In the genomic region with DNA sequence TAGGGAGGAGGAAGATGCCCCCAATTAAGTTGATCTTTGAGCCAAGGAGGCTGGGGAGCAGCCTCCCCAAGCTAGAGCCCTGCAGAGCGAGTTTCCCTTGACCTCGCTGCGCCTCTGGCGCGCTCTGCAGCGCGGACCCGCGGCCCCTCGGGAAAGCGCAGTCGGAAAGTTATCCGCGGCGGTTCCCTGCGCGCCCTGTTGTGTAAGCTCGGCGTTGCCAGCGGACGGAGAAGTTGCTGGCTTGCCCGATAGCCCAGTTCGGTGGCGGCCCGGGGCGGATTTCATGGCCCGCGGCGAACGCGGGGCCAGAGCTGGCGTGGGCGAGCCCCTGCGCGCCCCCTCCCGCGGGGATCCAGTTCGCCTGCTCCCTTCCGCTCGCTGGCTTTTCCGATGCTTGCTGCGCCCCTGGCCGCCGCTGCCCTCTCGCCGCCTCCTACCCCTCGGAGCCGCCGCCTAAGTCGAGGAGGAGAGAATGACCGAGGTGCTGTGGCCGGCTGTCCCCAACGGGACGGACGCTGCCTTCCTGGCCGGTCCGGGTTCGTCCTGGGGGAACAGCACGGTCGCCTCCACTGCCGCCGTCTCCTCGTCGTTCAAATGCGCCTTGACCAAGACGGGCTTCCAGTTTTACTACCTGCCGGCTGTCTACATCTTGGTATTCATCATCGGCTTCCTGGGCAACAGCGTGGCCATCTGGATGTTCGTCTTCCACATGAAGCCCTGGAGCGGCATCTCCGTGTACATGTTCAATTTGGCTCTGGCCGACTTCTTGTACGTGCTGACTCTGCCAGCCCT, we compare ENCODE assay signal across 2 cellular contexts.
TF ChIP-seq lines count a peak whose summit lies in the region.

No MANE protein-coding gene starts in this region.

TF ChIP-seq in liver, 16 proteins besides CTCF, POLR2A, EP300 and RAD21:
- TF ChIP-seq HNF4G (IDR thresholded peaks at IDR 0.05) (no peak), RXRA (IDR thresholded peaks at IDR 0.05) (no peak), SP1 (IDR thresholded peaks at IDR 0.05) (no peak), JUND (IDR thresholded peaks at IDR 0.05) (no peak), GABPA (IDR thresholded peaks at IDR 0.05 in 1 of 2, conservative IDR thresholded peaks at IDR 0.05 in 1 of 2) (no peak), NR2F2 (IDR thresholded peaks at IDR 0.05) (no peak), FOXA2 (IDR thresholded peaks at IDR 0.05) (no peak), FOXA1 (IDR thresholded peaks at IDR 0.05) (no peak), HNF4A (conservative IDR thresholded peaks at IDR 0.05) (no peak), TAF1 (conservative IDR thresholded peaks at IDR 0.05) (no peak), EGR1 (IDR thresholded peaks at IDR 0.05; ENCODE audit: low read depth in 2 of 2) (no peak), YY1 (IDR thresholded peaks at IDR 0.05) (no peak)
- TF ChIP-seq, protein P1, sequence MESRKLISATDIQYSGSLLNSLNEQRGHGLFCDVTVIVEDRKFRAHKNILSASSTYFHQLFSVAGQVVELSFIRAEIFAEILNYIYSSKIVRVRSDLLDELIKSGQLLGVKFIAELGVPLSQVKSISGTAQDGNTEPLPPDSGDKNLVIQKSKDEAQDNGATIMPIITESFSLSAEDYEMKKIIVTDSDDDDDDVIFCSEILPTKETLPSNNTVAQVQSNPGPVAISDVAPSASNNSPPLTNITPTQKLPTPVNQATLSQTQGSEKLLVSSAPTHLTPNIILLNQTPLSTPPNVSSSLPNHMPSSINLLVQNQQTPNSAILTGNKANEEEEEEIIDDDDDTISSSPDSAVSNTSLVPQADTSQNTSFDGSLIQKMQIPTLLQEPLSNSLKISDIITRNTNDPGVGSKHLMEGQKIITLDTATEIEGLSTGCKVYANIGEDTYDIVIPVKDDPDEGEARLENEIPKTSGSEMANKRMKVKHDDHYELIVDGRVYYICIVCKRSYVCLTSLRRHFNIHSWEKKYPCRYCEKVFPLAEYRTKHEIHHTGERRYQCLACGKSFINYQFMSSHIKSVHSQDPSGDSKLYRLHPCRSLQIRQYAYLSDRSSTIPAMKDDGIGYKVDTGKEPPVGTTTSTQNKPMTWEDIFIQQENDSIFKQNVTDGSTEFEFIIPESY (IDR thresholded peaks at IDR 0.05): no peak
- TF ChIP-seq, protein P2, sequence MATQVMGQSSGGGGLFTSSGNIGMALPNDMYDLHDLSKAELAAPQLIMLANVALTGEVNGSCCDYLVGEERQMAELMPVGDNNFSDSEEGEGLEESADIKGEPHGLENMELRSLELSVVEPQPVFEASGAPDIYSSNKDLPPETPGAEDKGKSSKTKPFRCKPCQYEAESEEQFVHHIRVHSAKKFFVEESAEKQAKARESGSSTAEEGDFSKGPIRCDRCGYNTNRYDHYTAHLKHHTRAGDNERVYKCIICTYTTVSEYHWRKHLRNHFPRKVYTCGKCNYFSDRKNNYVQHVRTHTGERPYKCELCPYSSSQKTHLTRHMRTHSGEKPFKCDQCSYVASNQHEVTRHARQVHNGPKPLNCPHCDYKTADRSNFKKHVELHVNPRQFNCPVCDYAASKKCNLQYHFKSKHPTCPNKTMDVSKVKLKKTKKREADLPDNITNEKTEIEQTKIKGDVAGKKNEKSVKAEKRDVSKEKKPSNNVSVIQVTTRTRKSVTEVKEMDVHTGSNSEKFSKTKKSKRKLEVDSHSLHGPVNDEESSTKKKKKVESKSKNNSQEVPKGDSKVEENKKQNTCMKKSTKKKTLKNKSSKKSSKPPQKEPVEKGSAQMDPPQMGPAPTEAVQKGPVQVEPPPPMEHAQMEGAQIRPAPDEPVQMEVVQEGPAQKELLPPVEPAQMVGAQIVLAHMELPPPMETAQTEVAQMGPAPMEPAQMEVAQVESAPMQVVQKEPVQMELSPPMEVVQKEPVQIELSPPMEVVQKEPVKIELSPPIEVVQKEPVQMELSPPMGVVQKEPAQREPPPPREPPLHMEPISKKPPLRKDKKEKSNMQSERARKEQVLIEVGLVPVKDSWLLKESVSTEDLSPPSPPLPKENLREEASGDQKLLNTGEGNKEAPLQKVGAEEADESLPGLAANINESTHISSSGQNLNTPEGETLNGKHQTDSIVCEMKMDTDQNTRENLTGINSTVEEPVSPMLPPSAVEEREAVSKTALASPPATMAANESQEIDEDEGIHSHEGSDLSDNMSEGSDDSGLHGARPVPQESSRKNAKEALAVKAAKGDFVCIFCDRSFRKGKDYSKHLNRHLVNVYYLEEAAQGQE (IDR thresholded peaks at IDR 0.05): no peak
- TF ChIP-seq, protein P3, sequence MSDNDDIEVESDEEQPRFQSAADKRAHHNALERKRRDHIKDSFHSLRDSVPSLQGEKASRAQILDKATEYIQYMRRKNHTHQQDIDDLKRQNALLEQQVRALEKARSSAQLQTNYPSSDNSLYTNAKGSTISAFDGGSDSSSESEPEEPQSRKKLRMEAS (IDR thresholded peaks at IDR 0.05): no peak
- TF ChIP-seq, protein P4, sequence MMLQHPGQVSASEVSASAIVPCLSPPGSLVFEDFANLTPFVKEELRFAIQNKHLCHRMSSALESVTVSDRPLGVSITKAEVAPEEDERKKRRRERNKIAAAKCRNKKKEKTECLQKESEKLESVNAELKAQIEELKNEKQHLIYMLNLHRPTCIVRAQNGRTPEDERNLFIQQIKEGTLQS (IDR thresholded peaks at IDR 0.05): no peak

TF ChIP-seq in HepG2, 621 proteins besides CTCF, POLR2A, EP300 and RAD21:
- TF ChIP-seq MTA1 (CRISPR knock-in tag; IDR thresholded peaks at IDR 0.05; ENCODE audit: borderline replicate concordance): no peak
- no peak for TF ChIP-seq ZNF207 (IDR thresholded peaks at IDR 0.05; ENCODE audit: borderline replicate concordance)
- no peak for TF ChIP-seq ZNF550 (CRISPR knock-in tag; IDR thresholded peaks at IDR 0.05; ENCODE audit: borderline replicate concordance)
- no peak for TF ChIP-seq SMYD3 (CRISPR knock-in tag; IDR thresholded peaks at IDR 0.05)
- TF ChIP-seq, protein P5, sequence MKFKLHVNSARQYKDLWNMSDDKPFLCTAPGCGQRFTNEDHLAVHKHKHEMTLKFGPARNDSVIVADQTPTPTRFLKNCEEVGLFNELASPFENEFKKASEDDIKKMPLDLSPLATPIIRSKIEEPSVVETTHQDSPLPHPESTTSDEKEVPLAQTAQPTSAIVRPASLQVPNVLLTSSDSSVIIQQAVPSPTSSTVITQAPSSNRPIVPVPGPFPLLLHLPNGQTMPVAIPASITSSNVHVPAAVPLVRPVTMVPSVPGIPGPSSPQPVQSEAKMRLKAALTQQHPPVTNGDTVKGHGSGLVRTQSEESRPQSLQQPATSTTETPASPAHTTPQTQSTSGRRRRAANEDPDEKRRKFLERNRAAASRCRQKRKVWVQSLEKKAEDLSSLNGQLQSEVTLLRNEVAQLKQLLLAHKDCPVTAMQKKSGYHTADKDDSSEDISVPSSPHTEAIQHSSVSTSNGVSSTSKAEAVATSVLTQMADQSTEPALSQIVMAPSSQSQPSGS (CRISPR knock-in tag; IDR thresholded peaks at IDR 0.05): no peak
- no peak for TF ChIP-seq AKAP8 (CRISPR knock-in tag; IDR thresholded peaks at IDR 0.05)
- TF ChIP-seq, protein P6, sequence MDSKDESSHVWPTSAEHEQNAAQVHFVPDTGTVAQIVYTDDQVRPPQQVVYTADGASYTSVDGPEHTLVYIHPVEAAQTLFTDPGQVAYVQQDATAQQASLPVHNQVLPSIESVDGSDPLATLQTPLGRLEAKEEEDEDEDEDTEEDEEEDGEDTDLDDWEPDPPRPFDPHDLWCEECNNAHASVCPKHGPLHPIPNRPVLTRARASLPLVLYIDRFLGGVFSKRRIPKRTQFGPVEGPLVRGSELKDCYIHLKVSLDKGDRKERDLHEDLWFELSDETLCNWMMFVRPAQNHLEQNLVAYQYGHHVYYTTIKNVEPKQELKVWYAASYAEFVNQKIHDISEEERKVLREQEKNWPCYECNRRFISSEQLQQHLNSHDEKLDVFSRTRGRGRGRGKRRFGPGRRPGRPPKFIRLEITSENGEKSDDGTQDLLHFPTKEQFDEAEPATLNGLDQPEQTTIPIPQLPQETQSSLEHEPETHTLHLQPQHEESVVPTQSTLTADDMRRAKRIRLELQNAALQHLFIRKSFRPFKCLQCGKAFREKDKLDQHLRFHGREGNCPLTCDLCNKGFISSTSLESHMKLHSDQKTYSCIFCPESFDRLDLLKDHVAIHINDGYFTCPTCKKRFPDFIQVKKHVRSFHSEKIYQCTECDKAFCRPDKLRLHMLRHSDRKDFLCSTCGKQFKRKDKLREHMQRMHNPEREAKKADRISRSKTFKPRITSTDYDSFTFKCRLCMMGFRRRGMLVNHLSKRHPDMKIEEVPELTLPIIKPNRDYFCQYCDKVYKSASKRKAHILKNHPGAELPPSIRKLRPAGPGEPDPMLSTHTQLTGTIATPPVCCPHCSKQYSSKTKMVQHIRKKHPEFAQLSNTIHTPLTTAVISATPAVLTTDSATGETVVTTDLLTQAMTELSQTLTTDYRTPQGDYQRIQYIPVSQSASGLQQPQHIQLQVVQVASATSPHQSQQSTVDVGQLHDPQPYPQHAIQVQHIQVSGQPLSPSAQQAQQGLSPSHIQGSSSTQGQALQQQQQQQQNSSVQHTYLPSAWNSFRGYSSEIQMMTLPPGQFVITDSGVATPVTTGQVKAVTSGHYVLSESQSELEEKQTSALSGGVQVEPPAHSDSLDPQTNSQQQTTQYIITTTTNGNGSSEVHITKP (CRISPR knock-in tag; IDR thresholded peaks at IDR 0.05; ENCODE audit: low read depth): no peak
- no peak for TF ChIP-seq CENPT (CRISPR knock-in tag; IDR thresholded peaks at IDR 0.05; ENCODE audit: low read depth)
- no peak for TF ChIP-seq ZFP36 (IDR thresholded peaks at IDR 0.05; ENCODE audit: borderline replicate concordance, low read depth, low read length, partially characterized antibody)
- no peak for TF ChIP-seq NONO (IDR thresholded peaks at IDR 0.05)
- TF ChIP-seq NONO (CRISPR knock-in tag; conservative IDR thresholded peaks at IDR 0.05): no peak
